ENCODE assay signal across 19 cellular contexts in the genomic region with DNA sequence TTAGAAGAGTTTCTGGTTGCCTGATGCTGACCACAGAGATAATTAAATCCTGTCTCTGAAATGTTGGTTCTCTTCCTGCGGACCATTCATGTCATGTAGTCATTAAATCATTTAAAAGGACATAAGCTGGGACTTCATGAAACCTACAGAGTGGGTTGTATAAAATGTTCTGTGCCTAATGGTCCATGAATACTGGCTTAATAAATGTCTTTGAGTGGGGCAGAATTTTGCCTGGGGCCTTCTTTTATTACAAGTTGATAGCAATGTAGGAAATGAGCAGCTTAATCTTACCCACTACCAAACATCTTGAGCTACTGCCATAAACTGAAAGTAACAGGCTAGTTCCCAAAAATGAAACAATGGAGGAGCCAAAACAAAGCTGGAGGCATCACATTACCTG.
"Had no signal": no experiment of that assay in that cellular context is flagged by ENCODE, and none has a peak within 500 bp of the region (broad histone marks: within the 10 kb centered on the region; RNA-seq: fewer than 3 reads in every experiment).

No MANE protein-coding gene starts in this region.

- H3K4me1 Mint-ChIP-seq: activated CD4-positive, alpha-beta T cell treated with anti-CD3 and anti-CD28 coated beads, Interleukin-2, amount 10 ng/mL, durations not matched to agents 7 days and 5 days; immature natural killer cell; neural crest cell had no signal

- H3K27ac Mint-ChIP-seq: activated CD4-positive, alpha-beta T cell treated with anti-CD3 and anti-CD28 coated beads, Interleukin-2, amount 10 ng/mL, durations not matched to agents 7 days and 5 days; activated naive CD8-positive, alpha-beta T cell treated with anti-CD3 and anti-CD28 coated beads, Interleukin-2, amount 10 ng/mL, durations not matched to agents 7 days and 5 days; activated T-helper 1 cell treated with anti-CD3 and anti-CD28 coated beads, Interleukin-12 subunit alpha, Interleukin-12 subunit beta, Interleukin-2, Interleukin-4 antibody, amounts not matched to agents 30 ng/mL and 10 ng/mL and 1 ng/mL, durations not matched to agents 14 hours and 24 hours and 36 hours; immature natural killer cell had no signal

- H3K4me3 ChIP-seq: lung, psoas muscle, right lobe of liver, smooth muscle cell, upper lobe of left lung had no signal

- H3K27me3 ChIP-seq: brain microvascular endothelial cell, foreskin keratinocyte, right lobe of liver, upper lobe of left lung had no signal

- H3K27me3 Mint-ChIP-seq: activated CD4-positive, alpha-beta T cell treated with anti-CD3 and anti-CD28 coated beads, Interleukin-2, amount 10 ng/mL, durations not matched to agents 7 days and 5 days; activated naive CD8-positive, alpha-beta T cell treated with anti-CD3 and anti-CD28 coated beads, Interleukin-2, amount 10 ng/mL, durations not matched to agents 7 days and 5 days had no signal

- ATAC-seq: foreskin keratinocyte; left colon; psoas muscle; right lobe of liver; stimulated activated naive CD8-positive, alpha-beta T cell treated with anti-CD3 and anti-CD28 coated beads, Interleukin-15, Interleukin-2, amounts not matched to agents 100 U/mL and 50 U/mL, for 24 hours had no signal

- H3K36me3 ChIP-seq: brain microvascular endothelial cell, right lobe of liver, upper lobe of left lung had no signal

- DNase-seq: activated CD4-positive, alpha-beta T cell treated with anti-CD3 and anti-CD28 coated beads, Interleukin-2, amount 10 ng/mL, durations not matched to agents 7 days and 5 days; activated naive CD8-positive, alpha-beta T cell treated with anti-CD3 and anti-CD28 coated beads, Interleukin-2, amount 10 ng/mL, durations not matched to agents 7 days and 5 days; anterior cingulate cortex; brain microvascular endothelial cell; cortex of kidney; effector CD8-positive, alpha-beta T cell; foreskin keratinocyte; head of caudate nucleus; immature natural killer cell; left colon; midbrain; psoas muscle; right lobe of liver; stimulated activated naive CD8-positive, alpha-beta T cell treated with anti-CD3 and anti-CD28 coated beads, Interleukin-15, Interleukin-2, amounts not matched to agents 100 U/mL and 50 U/mL, for 24 hours; upper lobe of left lung had no signal

- H3K4me3 Mint-ChIP-seq: activated CD4-positive, alpha-beta T cell treated with anti-CD3 and anti-CD28 coated beads, Interleukin-2, amount 10 ng/mL, durations not matched to agents 7 days and 5 days; activated naive CD8-positive, alpha-beta T cell treated with anti-CD3 and anti-CD28 coated beads, Interleukin-2, amount 10 ng/mL, durations not matched to agents 7 days and 5 days; activated T-helper 1 cell treated with anti-CD3 and anti-CD28 coated beads, Interleukin-12 subunit alpha, Interleukin-12 subunit beta, Interleukin-2, Interleukin-4 antibody, amounts not matched to agents 30 ng/mL and 10 ng/mL and 1 ng/mL, durations not matched to agents 14 hours and 24 hours and 36 hours; immature natural killer cell; neural crest cell had no signal
